18 cellular contexts compared by ENCODE assay signal in the genomic region with DNA sequence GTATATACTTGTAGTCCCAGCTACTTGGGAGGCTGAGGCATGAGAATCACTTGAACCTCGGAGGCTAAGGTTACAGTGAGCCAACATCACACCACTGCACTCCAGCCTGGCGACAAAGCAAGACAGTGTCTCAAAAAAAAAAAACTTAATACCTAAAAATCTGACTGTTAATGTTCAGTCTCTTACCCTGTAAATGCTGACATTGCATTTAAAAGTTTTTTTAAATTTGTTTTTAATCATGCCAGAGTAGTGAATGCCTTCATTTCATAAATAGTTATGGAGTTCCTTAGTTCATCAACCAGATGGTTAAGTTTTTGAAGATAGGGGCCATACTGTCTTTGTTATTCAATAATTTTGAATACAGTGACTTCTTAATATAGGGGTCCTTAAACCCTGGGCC.
"Had no signal": no experiment of that assay in that cellular context is flagged by ENCODE, and none has a peak within 500 bp of the region (broad histone marks: within the 10 kb centered on the region; RNA-seq: fewer than 3 reads in every experiment).

No MANE protein-coding gene starts in this region.

- H3K4me3 ChIP-seq: SJSA1, SK-N-MC had no signal

- H3K27ac ChIP-seq: SJSA1, SK-N-MC had no signal

- H3K27me3 ChIP-seq: SJSA1 had no signal

- FAIRE-seq: RCC 7860 had no signal

- H3K4me1 ChIP-seq: SJSA1 had no signal

- H3K9me3 ChIP-seq: SJSA1 had no signal

- DNase-seq: KBM-7, MV-4-11, NCI-H1092, NCI-H1105 treated with DMSO at 0.1 percent for 48 hours, NCI-H1436, NCI-H187, NCI-H2029, NCI-H2081 treated with DMSO at 0.1 percent for 48 hours, NCI-H2227 treated with DMSO at 0.1 percent for 48 hours, NCI-H524, NCI-H526 treated with DMSO at 0.1 percent for 48 hours, NCI-H748 treated with DMSO at 0.1 percent for 48 hours, Right ventricle myocardium superior, RPMI8226, SIG-M5 had no signal
